ENCODE assay signal across 7 cellular contexts in the genomic region with DNA sequence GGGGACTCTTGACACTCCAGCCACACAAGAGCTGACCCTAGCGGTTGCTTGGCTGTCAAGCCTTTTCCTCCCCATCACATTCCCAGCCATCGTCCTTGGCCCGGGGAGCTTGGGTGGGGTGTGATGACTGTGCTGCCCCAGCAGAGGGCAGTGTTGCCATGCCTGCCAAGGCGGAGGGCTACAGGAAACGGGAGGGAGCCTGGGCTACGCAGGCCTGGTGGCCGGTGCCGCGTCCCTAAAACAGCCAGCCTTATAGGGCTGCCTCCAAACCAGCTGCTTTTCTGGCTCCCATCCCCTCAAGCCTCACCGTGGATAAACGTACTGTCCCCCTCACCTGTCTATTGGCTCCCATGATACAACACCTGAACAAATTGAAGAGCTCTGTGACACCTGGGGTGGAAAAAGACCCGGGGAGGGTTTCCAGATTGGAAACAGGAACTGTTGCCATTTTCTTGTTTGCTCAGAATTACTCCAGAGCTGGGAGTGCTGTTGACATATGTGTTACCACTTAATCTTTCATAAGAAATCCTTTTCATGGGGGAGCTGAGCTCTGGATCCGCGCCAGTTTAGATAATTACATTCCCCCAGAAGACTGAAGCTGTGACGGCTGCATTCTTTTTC.
DNase-seq lines count a peak whose midpoint lies in the region; ATAC-seq, FAIRE-seq and TF ChIP-seq lines count a peak whose summit lies in the region.

No MANE protein-coding gene starts in this region.

- H3K27ac ChIP-seq in Karpas-422 (ENCODE audit: low read length) (no peak overlapping the region), PC-3 (ENCODE audit: low read length) (no peak overlapping the region), astrocyte (ENCODE audit: low read depth, low read length) (no peak overlapping the region), iPS DF 6.9 (ENCODE audit: low read length) (no peak overlapping the region), gastrocnemius medialis (no peak overlapping the region)

- H3K9me2 ChIP-seq in Karpas-422 (replicated peaks; ENCODE audit: insufficient read depth, low read length) (no peaks in the 10 kb centered on the region), PC-3 (replicated peaks; ENCODE audit: low read length) (no peaks in the 10 kb centered on the region)

- H3K27me3 ChIP-seq in Karpas-422 (ENCODE audit: low read length) (no peaks in the 10 kb centered on the region), PC-3 (ENCODE audit: low read length) (no peaks in the 10 kb centered on the region), astrocyte (ENCODE audit: insufficient read depth, low read length) (no peaks in the 10 kb centered on the region), iPS DF 6.9 (ENCODE audit: control insufficient read depth, insufficient read depth, low read length) (no peaks in the 10 kb centered on the region), gastrocnemius medialis (no peaks in the 10 kb centered on the region)

- no peaks in the 10 kb centered on the region for H4K20me1 ChIP-seq in Karpas-422 (ENCODE audit: insufficient read depth, low read depth, low read length)
- H4K20me1 ChIP-seq in PC-3 (ENCODE audit: low read length) = no peaks in the 10 kb centered on the region
- H4K20me1 ChIP-seq in astrocyte (ENCODE audit: insufficient read depth, low read length) = no peaks in the 10 kb centered on the region

- DNase-seq in H4 (ENCODE audit: low spot score) (peak; percentile 74), Karpas-422 (peak; percentile 87), PC-3 (peak; percentile 40), astrocyte (ENCODE audit: low read depth) (peak; percentile 2), iPS DF 6.9 (ENCODE audit: low read depth, low spot score) (peak; percentile 89), gastrocnemius medialis (peak; percentile 10 to 24)

- intact Hi-C loops in PC-3 (cut with micrococcal nuclease) (no loop called here), gastrocnemius medialis (cut with DNase I; ENCODE audit: low total_unique reads) (no loop called here)

- no peak overlapping the region for H3K9ac ChIP-seq in Karpas-422 (ENCODE audit: low read length)
- H3K9ac ChIP-seq in PC-3 (ENCODE audit: low read length) = no peak overlapping the region
- H3K9ac ChIP-seq in astrocyte (ENCODE audit: low read length) = no peak overlapping the region

- H3F3A ChIP-seq in PC-3 (ENCODE audit: low read length, unreplicated experiment) = no peaks in the 10 kb centered on the region

- H3K79me2 ChIP-seq in Karpas-422 (ENCODE audit: low read length) = no peaks in the 10 kb centered on the region
- H3K79me2 ChIP-seq in PC-3 (ENCODE audit: low read length) = no peaks in the 10 kb centered on the region
- no peaks in the 10 kb centered on the region for H3K79me2 ChIP-seq in astrocyte (ENCODE audit: insufficient read depth, low read length)

- no peak for ATAC-seq in PC-3
- ATAC-seq in gastrocnemius medialis = peak; percentile 65 to 79

- in situ Hi-C loops in gastrocnemius medialis (cut with MboI; ENCODE audit: low sequenced_read_pairs in 4 of 4) = no loop called here

- no peak overlapping the region for H3K27ac Mint-ChIP-seq in astrocyte (ENCODE audit: unreplicated experiment)

- TF ChIP-seq POLR2A in gastrocnemius medialis (IDR thresholded peaks at IDR 0.05) = no peak

- peaks cover 12% of the 10 kb centered on the region for H3K27me3 Mint-ChIP-seq in astrocyte (ENCODE audit: low read depth, unreplicated experiment)

- no TSS peak for BruUV-seq in PC-3 (replicated peaks; lab: Mats Ljungman, UMichigan)

- no peak for FAIRE-seq in astrocyte (lab: Jason Lieb, UNC)

- H3K4me2 ChIP-seq in Karpas-422 (ENCODE audit: low read depth, low read length, poor library complexity, severe bottlenecking) = no peak overlapping the region
- no peak overlapping the region for H3K4me2 ChIP-seq in PC-3 (ENCODE audit: low read length)
- H3K4me2 ChIP-seq in astrocyte (ENCODE audit: low read length) = peak overlapping the region; percentile 72

- H3K9me3 Mint-ChIP-seq in astrocyte (ENCODE audit: unreplicated experiment) = no peaks in the 10 kb centered on the region

- peaks cover 9% of the 10 kb centered on the region for H3K4me1 Mint-ChIP-seq in astrocyte (ENCODE audit: low read depth, unreplicated experiment)

- POLR2A ChIA-PET in PC-3 (lab: Charles Lee; ENCODE audit: unreplicated experiment) = no interaction called here

- no peaks in the 10 kb centered on the region for H3K36me3 Mint-ChIP-seq in astrocyte (ENCODE audit: low read depth, unreplicated experiment)

- no peaks in the 10 kb centered on the region for H3K36me3 ChIP-seq in Karpas-422 (ENCODE audit: insufficient read depth, low read length)
- H3K36me3 ChIP-seq in PC-3 (ENCODE audit: low read depth, low read length) = no peaks in the 10 kb centered on the region
- no peaks in the 10 kb centered on the region for H3K36me3 ChIP-seq in astrocyte (ENCODE audit: insufficient read depth, low read length)
- no peaks in the 10 kb centered on the region for H3K36me3 ChIP-seq in iPS DF 6.9 (ENCODE audit: control insufficient read depth, insufficient read depth, low read length)
- H3K36me3 ChIP-seq in gastrocnemius medialis = no peaks in the 10 kb centered on the region

- H3K9me3 ChIP-seq in Karpas-422 (ENCODE audit: low read length) (no peaks in the 10 kb centered on the region), PC-3 (ENCODE audit: low read length) (no peaks in the 10 kb centered on the region), astrocyte (ENCODE audit: insufficient read depth, low read depth, low read length) (no peaks in the 10 kb centered on the region), iPS DF 6.9 (ENCODE audit: control insufficient read depth, insufficient read depth, low read length) (no peaks in the 10 kb centered on the region), gastrocnemius medialis (no peaks in the 10 kb centered on the region)

- no peak overlapping the region for H2AFZ ChIP-seq in Karpas-422 (ENCODE audit: low read length)
- H2AFZ ChIP-seq in PC-3 (ENCODE audit: low read length) = no peak overlapping the region
- H2AFZ ChIP-seq in astrocyte (ENCODE audit: low read depth, low read length) = peak overlapping the region; percentile 67

- no peak overlapping the region for H3K4me3 ChIP-seq in Karpas-422 (ENCODE audit: low read length)
- no peak overlapping the region for H3K4me3 ChIP-seq in PC-3 (ENCODE audit: low read length)
- H3K4me3 ChIP-seq in astrocyte (ENCODE audit: insufficient read depth, low read depth, low read length) = no peak overlapping the region
- no peak overlapping the region for H3K4me3 ChIP-seq in iPS DF 6.9 (ENCODE audit: low read length)
- H3K4me3 ChIP-seq in gastrocnemius medialis = peak overlapping the region in 1 of 4 donors; percentile 25

- no peaks in the 10 kb centered on the region for H3K4me1 ChIP-seq in Karpas-422 (ENCODE audit: low read length)
- no peaks in the 10 kb centered on the region for H3K4me1 ChIP-seq in PC-3 (ENCODE audit: insufficient read depth, low read length)
- peaks cover 4% of the 10 kb centered on the region for H3K4me1 ChIP-seq in astrocyte (ENCODE audit: insufficient read depth, low read length)
- H3K4me1 ChIP-seq in iPS DF 6.9 (ENCODE audit: control insufficient read depth, insufficient read depth, low read length) = peaks cover 2% of the 10 kb centered on the region; the same call in 1 of the 2 replicates
- no peaks in the 10 kb centered on the region for H3K4me1 ChIP-seq in gastrocnemius medialis

- TF ChIP-seq CTCF in GM12872 (IDR thresholded peaks at IDR 0.05; ENCODE audit: insufficient read depth, low read depth, low read length) (peak; percentile 99), PC-3 (conservative IDR thresholded peaks at IDR 0.05; ENCODE audit: low read depth, low read length) (peak; percentile 56), astrocyte (IDR thresholded peaks at IDR 0.05; ENCODE audit: insufficient read depth, low read depth, low read length) (peak; percentile 79), gastrocnemius medialis (IDR thresholded peaks at IDR 0.05 in 4 of 5, conservative IDR thresholded peaks at IDR 0.05 in 1 of 5) (peak; percentile 49 to 83 (median 75))

- CTCF ChIA-PET in PC-3 (lab: Charles Lee) = no interaction called here

- H3K4me3 Mint-ChIP-seq in astrocyte (ENCODE audit: unreplicated experiment) = no peak overlapping the region

- no CpG with 5 or more reads among the region's 15 CpGs for WGBS in iPS DF 6.9 (ENCODE audit: insufficient coverage, insufficient read length)

Comparison
In these comparisons a context has a peak if more than half of its experiments do, and no peak if none do; other contexts are left out.
1. DNase-seq: peak in every context shown above with its lines; median percentile 89 in iPS DF 6.9; 87 in Karpas-422; 74 in H4; 40 in PC-3; 17 in gastrocnemius medialis; 2 in astrocyte.